In genomic region chr4:19556276-19556675, GRCh38 we compare ENCODE assay signal across 7 cellular contexts.
A peak's percentile ranks its signal among the peaks of the same experiment; 100 is the strongest.
DNase-seq lines count a peak whose midpoint lies in the region; FAIRE-seq and TF ChIP-seq lines count a peak whose summit lies in the region.
"Not testable (repeated sequence)": the region's sequence is repeated elsewhere in the genome, so short reads cannot be mapped to it uniquely, and the experiment has no call there.

No MANE protein-coding gene starts in this region.

- H3K27me3 ChIP-seq in hepatocyte; small intestine (ENCODE audit: control insufficient read depth in 2 of 2, insufficient read depth in 2 of 2, low read length in 2 of 2): not testable (repeated sequence)

- H3K4me1 ChIP-seq in hepatocyte (ENCODE audit: insufficient read depth); small intestine (ENCODE audit: control insufficient read depth in 2 of 2, insufficient read depth in 1 of 2, low read depth in 1 of 2, low read length in 1 of 2): not testable (repeated sequence)

- 90% methylated on average over 10 of the region's 10 CpGs for WGBS in hepatocyte (ENCODE audit: low lambda C conversion rate, missing lambda C conversion rate)
- 43 to 73% (median 53%) methylated on average over 10 of the region's 10 CpGs for WGBS in small intestine, 3 donors

- not testable (repeated sequence) for H3K4me2 ChIP-seq in hepatocyte

- not testable (repeated sequence) for TF ChIP-seq CTCF in epithelial cell of esophagus (IDR thresholded peaks at IDR 0.05; ENCODE audit: insufficient read depth, low read depth, low read length, missing control alignments); hepatocyte (IDR thresholded peaks at IDR 0.05; ENCODE audit: poor library complexity)

- H4K20me1 ChIP-seq in hepatocyte (ENCODE audit: insufficient read depth, poor library complexity, severe bottlenecking): not testable (repeated sequence)

- FAIRE-seq in small intestine (lab: Jason Lieb, UNC): not testable (repeated sequence)

- not testable (repeated sequence) for H3K4me3 ChIP-seq in epithelial cell of esophagus (ENCODE audit: low read length); hepatocyte; small intestine (ENCODE audit: low read depth in 1 of 2, low read length in 2 of 2)

- not testable (repeated sequence) for H3K36me3 ChIP-seq in hepatocyte (replicated peaks; ENCODE audit: insufficient read depth, low read depth); small intestine (ENCODE audit: control insufficient read depth in 2 of 2, insufficient read depth in 2 of 2, low read length in 2 of 2)

- not testable (repeated sequence) for H3K9me3 ChIP-seq in hepatocyte (ENCODE audit: low read depth); small intestine (ENCODE audit: control insufficient read depth, low read depth)

- DNase-seq in Caki2 (ENCODE audit: low read depth) (peak; percentile 66), HT-29 (ENCODE audit: low spot score) (peak; percentile 54), NCI-H82 (lab: John Stamatoyannopoulos, UW) (peak; percentile 45), epithelial cell of esophagus (ENCODE audit: low read depth) (peak; percentile 3), hepatocyte (ENCODE audit: low spot score) (peak; percentile 7), mucosa of gallbladder (ENCODE audit: low spot score) (peak; percentile 48), small intestine (peak; percentile 15)

- H3K9me2 ChIP-seq in hepatocyte (replicated peaks; ENCODE audit: insufficient read depth): not testable (repeated sequence)

- H2AFZ ChIP-seq in hepatocyte: not testable (repeated sequence)

- in situ Hi-C loops in Caki2 (cut with HindIII; ENCODE audit: low pct_unique_long_range_greater_than_20kb, low sequenced_read_pairs): not testable (repeated sequence)

- not testable (repeated sequence) for H3K79me2 ChIP-seq in hepatocyte

- H3K27ac ChIP-seq in hepatocyte; small intestine (ENCODE audit: low read depth in 1 of 2, low read length in 1 of 2): not testable (repeated sequence)

Comparison
In these comparisons a context has a peak if more than half of its experiments do, and no peak if none do; other contexts are left out.
1. DNase-seq: peak in every context shown above with its lines; median percentile 66 in Caki2; 54 in HT-29; 48 in mucosa of gallbladder; 45 in NCI-H82; 15 in small intestine; 7 in hepatocyte; 3 in epithelial cell of esophagus.